In genomic region chr19:17762505-17763229, GRCh38 we compare ENCODE assay signal across 2 cellular contexts.
TF ChIP-seq lines count a peak whose summit lies in the region.

No MANE protein-coding gene starts in this region.

TF ChIP-seq in GM12891, 5 proteins besides CTCF, POLR2A, EP300 and RAD21:
- TF ChIP-seq PAX5 (IDR thresholded peaks at IDR 0.05; ENCODE audit: insufficient read depth, low read length, severe bottlenecking) (no peak), TAF1 (IDR thresholded peaks at IDR 0.05; ENCODE audit: low read depth, low read length) (no peak), POU2F2 (IDR thresholded peaks at IDR 0.05; ENCODE audit: low read depth, low read length) (no peak), POLR2AphosphoS5 (IDR thresholded peaks at IDR 0.05; ENCODE audit: low read depth, low read length) (no peak), SPI1 (IDR thresholded peaks at IDR 0.05; ENCODE audit: low read depth, low read length) (no peak)

TF ChIP-seq in GM12878, 131 proteins besides CTCF, POLR2A, EP300 and RAD21:
- peak; percentile 69 for TF ChIP-seq BMI1 (IDR thresholded peaks at IDR 0.05; ENCODE audit: borderline replicate concordance)
- TF ChIP-seq ATF7 (IDR thresholded peaks at IDR 0.05; ENCODE audit: low read depth): no peak
- TF ChIP-seq SIX5 (IDR thresholded peaks at IDR 0.05; ENCODE audit: low read depth, low read length, severe bottlenecking): no peak
- 0 out of 2 replicates have a peak, but pooled peaks have one; percentile 36 for TF ChIP-seq KDM1A (IDR thresholded peaks at IDR 0.05; ENCODE audit: borderline replicate concordance)
- TF ChIP-seq ETV6 (conservative IDR thresholded peaks at IDR 0.05 in 1 of 2, IDR thresholded peaks at IDR 0.05 in 1 of 2; ENCODE audit: borderline replicate concordance in 1 of 2, low read depth in 1 of 2): no peak
- TF ChIP-seq KLF5 (IDR thresholded peaks at IDR 0.05; ENCODE audit: partially characterized antibody): no peak
- TF ChIP-seq GABPA (IDR thresholded peaks at IDR 0.05; ENCODE audit: low read depth): no peak
